In genomic region chr7:25093268-25093802, GRCh38 we compare ENCODE assay signal across 8 cellular contexts. TPM values are rescaled to one million over a fixed set of nuclear protein-coding genes. Genes with fewer than 3 reads are reported as not detected.
DNase-seq lines count a peak whose midpoint lies in the region; ATAC-seq, FAIRE-seq and TF ChIP-seq lines count a peak whose summit lies in the region.

No MANE protein-coding gene starts in this region.

- CTCF ChIA-PET in A549 (lab: Yijun Ruan, JAX): interaction anchor here (0.6 to 12.6 kb wide), 70 partner anchors 7 to 1547 kb away, joined by 3 to 280 read pairs (median 4); partner anchors contain the start of gene OSBPL3

- H3K9ac ChIP-seq in mesenchymal stem cell (ENCODE audit: low read length): peak overlapping the region; percentile 36

- no peak overlapping the region for H3K18ac ChIP-seq in mesenchymal stem cell (ENCODE audit: low read depth in 1 of 2, low read length in 2 of 2)

- TF ChIP-seq EP300 in A549 (IDR thresholded peaks at IDR 0.05): no peak

- H3K9me3 ChIP-seq in A549 (no peaks in the 10 kb centered on the region), mesenchymal stem cell (ENCODE audit: control insufficient read depth, low read length) (no peaks in the 10 kb centered on the region)

- no peaks in the 10 kb centered on the region for H3K36me3 ChIP-seq in mesenchymal stem cell (ENCODE audit: control insufficient read depth in 1 of 2, insufficient read depth in 2 of 2, low read depth in 1 of 2, low read length in 2 of 2)

- no peak overlapping the region for H4K91ac ChIP-seq in mesenchymal stem cell (ENCODE audit: low read length)

- peak overlapping the region; percentile 78 to 79 for H3K27ac ChIP-seq in A549
- no peak overlapping the region for H3K27ac ChIP-seq in mesenchymal stem cell (ENCODE audit: low read length, poor library complexity, severe bottlenecking)

- peak; percentile 83 to 88 for TF ChIP-seq RAD21 in A549 (conservative IDR thresholded peaks at IDR 0.05 in 1 of 2, IDR thresholded peaks at IDR 0.05 in 1 of 2)

- no peaks in the 10 kb centered on the region for H3K27me3 ChIP-seq in mesenchymal stem cell (ENCODE audit: control insufficient read depth in 1 of 2, insufficient read depth in 1 of 2, low read length in 2 of 2)

- H3K4ac ChIP-seq in mesenchymal stem cell (ENCODE audit: low read depth in 1 of 2, low read length in 2 of 2): no peak overlapping the region

- H2BK15ac ChIP-seq in mesenchymal stem cell (ENCODE audit: low read depth, poor library complexity, severe bottlenecking): no peak overlapping the region

- no peak for TF ChIP-seq POLR2A in A549 (IDR thresholded peaks at IDR 0.05; ENCODE audit: low read length)

- H3K4me1 ChIP-seq in A549 (peaks cover 9% of the 10 kb centered on the region; the same call in 1 of the 3 replicates), mesenchymal stem cell (ENCODE audit: control insufficient read depth, insufficient read depth, low read depth, low read length) (peaks cover 3% of the 10 kb centered on the region)

- TF ChIP-seq CTCF in A549 (IDR thresholded peaks at IDR 0.05): peak; percentile 86

- H3K4me2 ChIP-seq in A549: peak overlapping the region; percentile 81
- no peak overlapping the region for H3K4me2 ChIP-seq in mesenchymal stem cell (ENCODE audit: low read length, poor library complexity, severe bottlenecking)

- H4K8ac ChIP-seq in mesenchymal stem cell (ENCODE audit: low read length): no peak overlapping the region

- FAIRE-seq in A549 (lab: Jason Lieb, UNC): no peak

- POLR2A ChIA-PET in A549 (lab: Yijun Ruan, JAX): interaction anchor here (1.0 to 2.3 kb wide), 5 partner anchors 23 to 280 kb away, joined by 3 to 15 read pairs (median 4); partner anchors contain the start of genes CYCS and OSBPL3

- ATAC-seq in A549: peak; percentile 94
- ATAC-seq in GM18511 (IDR thresholded peaks at IDR 0.05; ENCODE audit: unreplicated experiment): peak; percentile 71
- ATAC-seq in HG03159 (IDR thresholded peaks at IDR 0.05; ENCODE audit: unreplicated experiment): peak; percentile 82

- no peak overlapping the region for H3K14ac ChIP-seq in mesenchymal stem cell (ENCODE audit: low read length in 2 of 2)

- peak overlapping the region; percentile 55 for H3K4me3 ChIP-seq in A549
- no peak overlapping the region for H3K4me3 ChIP-seq in mesenchymal stem cell (ENCODE audit: insufficient read depth in 1 of 2, low read depth in 1 of 2, low read length in 2 of 2)

- H2BK5ac ChIP-seq in mesenchymal stem cell (ENCODE audit: low read depth, low read length, poor library complexity, severe bottlenecking): no peak overlapping the region

- 2% methylated on average over 3 of the region's 3 CpGs for whole genome bisulfite sequencing in A549 (ENCODE audit: missing lambda C conversion rate)
- WGBS in mesenchymal stem cell: 60% methylated on average over 3 of the region's 3 CpGs

- H2BK12ac ChIP-seq in mesenchymal stem cell (ENCODE audit: low read length in 2 of 2): no peak overlapping the region

- H2BK120ac ChIP-seq in mesenchymal stem cell (ENCODE audit: low read depth, low read length): no peak overlapping the region

- DNase-seq in A549 (ENCODE audit: low read depth in 1 of 2, low spot score in 1 of 2) (peak; percentile 86 to 90), NCI-H69 (lab: John Stamatoyannopoulos, UW) (peak; percentile 68), mesenchymal stem cell (peak; percentile 76)
- DNase-seq in activated CD4-positive, alpha-beta T cell treated with anti-CD3 and anti-CD28 coated beads, Interleukin-2, amount 50 U/mL, for 24 hours (ENCODE audit: low read depth in 1 of 2, low spot score in 1 of 2): peak; percentile 64 to 71
- peak; percentile 62 for DNase-seq in effector CD4-positive, alpha-beta T cell
- DNase-seq in stimulated activated CD8-positive, alpha-beta memory T cell treated with anti-CD3 and anti-CD28 coated beads, Interleukin-2, amount 100 ng/mL, for 1 hour (ENCODE audit: low read depth in 2 of 2): peak; percentile 22 to 63

- no peak overlapping the region for H2AK5ac ChIP-seq in mesenchymal stem cell (ENCODE audit: low read length, severe bottlenecking)

- no peak overlapping the region for H3K23ac ChIP-seq in mesenchymal stem cell (ENCODE audit: low read length in 2 of 2)

- H2AFZ ChIP-seq in mesenchymal stem cell (ENCODE audit: low read depth, low read length): no peak overlapping the region

- no peaks in the 10 kb centered on the region for H3K79me1 ChIP-seq in mesenchymal stem cell (replicated peaks; ENCODE audit: low read length, poor library complexity, severe bottlenecking)

TF ChIP-seq in A549, 52 proteins besides CTCF, POLR2A, EP300 and RAD21:
- TF ChIP-seq SMC3 (IDR thresholded peaks at IDR 0.05) (peak; percentile 84), MYC (IDR thresholded peaks at IDR 0.05; ENCODE audit: borderline replicate concordance, low read length) (no peak), KDM1A (IDR thresholded peaks at IDR 0.05; ENCODE audit: low read depth) (no peak), RFX5 (IDR thresholded peaks at IDR 0.05) (no peak), MAX (IDR thresholded peaks at IDR 0.05) (peak; percentile 46), USF2 (IDR thresholded peaks at IDR 0.05) (peak; percentile 52; the same call in 1 of the 2 replicates), MAZ (IDR thresholded peaks at IDR 0.05; ENCODE audit: borderline replicate concordance, low read depth, low read length) (no peak), HDAC2 (IDR thresholded peaks at IDR 0.05) (no peak), HEYL (CRISPR knock-in tag; IDR thresholded peaks at IDR 0.05) (no peak), CEBPB (IDR thresholded peaks at IDR 0.05) (peak in 1 of 2 experiments; percentile 65; a peak in 1 of 4 replicates), CHD4 (IDR thresholded peaks at IDR 0.05; ENCODE audit: borderline replicate concordance) (no peak), ELK1 (IDR thresholded peaks at IDR 0.05; ENCODE audit: low read depth, low read length) (no peak)

RNA-seq across cellular contexts. Expression of gene CYCS, which starts 31.7 kb away (rescaled TPM):
- polyA plus RNA-seq in A549 (2011; rRNA removed) (196 and 235 TPM in 2 replicates), A549 (2017; fragmentation: RNase III; extraction: RNeasy Plus Mini Kit Qiagen cat#74134 plus additional on column Dnase treatment) (253 to 304 TPM (median 256 TPM) in 3 replicates)
- 44.0 and 44.6 TPM in 2 replicates for polyA plus RNA-seq in A549 (2012; cell fraction: cytosol; rRNA removed)
- polyA plus RNA-seq in A549 (2012; cell fraction: nucleus; rRNA removed): 7.9 and 16.6 TPM in 2 replicates
- polyA minus RNA-seq in A549 (2011; rRNA and poly(A)+ RNA removed): 22.2 and 27.7 TPM in 2 replicates
- 87.5 TPM for polyA plus RNA-seq in mesenchymal stem cell (2013, experiment 1 of 2)
- 85.0 TPM for polyA plus RNA-seq in mesenchymal stem cell (2013, experiment 2 of 2)
